ENCODE assay signal across 8 cellular contexts in the genomic region with DNA sequence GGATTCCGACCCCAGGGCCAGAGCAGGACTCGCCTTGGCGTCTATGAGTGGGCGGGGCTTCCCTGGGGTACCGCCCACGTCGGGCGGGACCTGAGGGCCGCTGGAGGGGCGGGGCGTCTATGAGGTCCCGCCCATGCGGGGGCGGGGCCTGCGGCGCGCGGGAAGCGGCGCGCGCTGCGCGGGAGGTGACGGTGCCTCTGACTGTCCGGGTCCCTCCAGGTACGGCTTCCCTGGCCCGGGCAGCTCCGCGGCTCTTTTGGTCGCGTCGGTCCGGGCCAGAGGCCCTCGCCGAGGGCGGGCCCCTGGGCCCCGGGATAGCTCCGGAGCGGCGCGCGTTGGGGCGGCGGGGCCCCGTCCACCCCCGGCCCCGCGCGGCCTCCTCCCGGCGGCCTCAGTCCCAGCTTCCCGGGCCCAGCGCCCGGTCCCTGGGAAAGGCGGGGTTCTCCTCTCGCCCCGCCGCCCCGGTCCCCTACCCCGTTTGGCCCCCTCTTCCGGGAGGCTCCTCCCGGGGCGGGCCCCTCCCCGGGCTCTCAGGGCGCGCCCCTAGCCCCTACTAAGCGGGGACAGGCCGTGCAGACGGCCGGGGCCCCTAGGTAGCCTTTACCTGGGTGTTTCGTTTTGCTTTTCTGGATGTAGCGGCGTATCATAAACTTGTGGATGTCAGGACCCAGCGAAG. TPM values are rescaled to one million over a fixed set of nuclear protein-coding genes. Genes with fewer than 3 reads are reported as not detected.
DNase-seq lines count a peak whose midpoint lies in the region; ATAC-seq lines count a peak whose summit lies in the region.

A gene (plus strand): TSS at position 160 of the 676 bp plus-strand sequence. CDS start 745 bp downstream, outside the sequence.

- H3K9ac ChIP-seq in HUES6 (ENCODE audit: low read length) = peak within 1 kb of the TSS; percentile 82

- peak; percentile 77 for DNase-seq in Caki2 (ENCODE audit: low read depth)
- peak; percentile 74 for DNase-seq in OCI-M2 (lab: John Stamatoyannopoulos, UW; ENCODE audit: unreplicated experiment)
- peak; percentile 86 for DNase-seq in activated T-cell treated with anti-CD3 and anti-CD28 coated beads for 48 hours (ENCODE audit: low read depth)
- peak; percentile 56 for DNase-seq in myocyte (ENCODE audit: low read depth)
- peak; percentile 57 to 60 for DNase-seq in stimulated activated CD8-positive, alpha-beta memory T cell treated with anti-CD3 and anti-CD28 coated beads, Interleukin-7, amount 100 ng/mL, for 1 hour (ENCODE audit: low read depth in 2 of 2)

- H3K4me1 ChIP-seq in HUES6 (ENCODE audit: control insufficient read depth, insufficient read depth, low read length) (peaks cover 10% of the 10 kb centered on the region), esophagus (ENCODE audit: control insufficient read depth in 2 of 2, insufficient read depth in 2 of 2, low read length in 1 of 2) (no peaks in the 10 kb centered on the region)

- H3K4me3 ChIP-seq in HUES6 (ENCODE audit: low read depth, low read length) (peak within 1 kb of the TSS; percentile 93), esophagus (ENCODE audit: low read depth in 1 of 2, low read length in 2 of 2) (peak within 1 kb of the TSS; percentile 50 to 58)

- peak; percentile 89 for ATAC-seq in GM21381 (IDR thresholded peaks at IDR 0.05; ENCODE audit: unreplicated experiment)

- H3K9me3 ChIP-seq in HUES6 (ENCODE audit: control insufficient read depth, insufficient read depth, low read depth, low read length) (no peaks in the 10 kb centered on the region), esophagus (ENCODE audit: control insufficient read depth in 2 of 2, insufficient read depth in 1 of 2, low read depth in 1 of 2, low read length in 1 of 2) (no peaks in the 10 kb centered on the region)

- in situ Hi-C loops in Caki2 (cut with HindIII; ENCODE audit: low pct_unique_long_range_greater_than_20kb, low sequenced_read_pairs) = no loop called here

- H3K36me3 ChIP-seq in HUES6 (ENCODE audit: control insufficient read depth, insufficient read depth, low read length) (peaks cover 5% of the 10 kb centered on the region), esophagus (ENCODE audit: control insufficient read depth in 2 of 2, insufficient read depth in 2 of 2, low read length in 1 of 2) (no peaks in the 10 kb centered on the region)

- peak within 1 kb of the TSS; percentile 33; the same call in 1 of the 2 replicates for H3K27ac ChIP-seq in HUES6 (ENCODE audit: low read depth, low read length)
- peak within 1 kb of the TSS; percentile 43 to 51 for H3K27ac ChIP-seq in esophagus (ENCODE audit: low read depth in 2 of 2, low read length in 1 of 2)

- H3K27me3 ChIP-seq in HUES6 (ENCODE audit: control insufficient read depth, insufficient read depth, low read length) (no peaks in the 10 kb centered on the region), esophagus (ENCODE audit: control insufficient read depth in 1 of 2, insufficient read depth in 2 of 2, low read length in 2 of 2) (no peaks in the 10 kb centered on the region)

- WGBS in esophagus, 2 donors = 1% methylated on average over 68 to 75 of the region's 75 CpGs

RNA-seq across cellular contexts. Expression of the gene that starts here (rescaled TPM):
- total RNA-seq in Caki2 (2014; rRNA removed; shearing (Covaris generic); ENCODE audit: low replicate concordance) = 15.7 and 42.1 TPM in 2 replicates
- polyA plus RNA-seq in esophagus = 1 to 10 TPM; 2.1 to 3.2 TPM
- total RNA-seq in myocyte = 0.67 and 1.3 TPM in 2 replicates
- 0.88 TPM for polyA plus RNA-seq in myocyte (2012)

Comparison
In these comparisons a context has a peak if more than half of its experiments do, and no peak if none do; other contexts are left out.
1. Peak in every context shown above with its lines: DNase-seq, ATAC-seq, H3K4me3 ChIP-seq and H3K27ac ChIP-seq.